Comparison of ENCODE assay signal across 8 cellular contexts in the genomic region with DNA sequence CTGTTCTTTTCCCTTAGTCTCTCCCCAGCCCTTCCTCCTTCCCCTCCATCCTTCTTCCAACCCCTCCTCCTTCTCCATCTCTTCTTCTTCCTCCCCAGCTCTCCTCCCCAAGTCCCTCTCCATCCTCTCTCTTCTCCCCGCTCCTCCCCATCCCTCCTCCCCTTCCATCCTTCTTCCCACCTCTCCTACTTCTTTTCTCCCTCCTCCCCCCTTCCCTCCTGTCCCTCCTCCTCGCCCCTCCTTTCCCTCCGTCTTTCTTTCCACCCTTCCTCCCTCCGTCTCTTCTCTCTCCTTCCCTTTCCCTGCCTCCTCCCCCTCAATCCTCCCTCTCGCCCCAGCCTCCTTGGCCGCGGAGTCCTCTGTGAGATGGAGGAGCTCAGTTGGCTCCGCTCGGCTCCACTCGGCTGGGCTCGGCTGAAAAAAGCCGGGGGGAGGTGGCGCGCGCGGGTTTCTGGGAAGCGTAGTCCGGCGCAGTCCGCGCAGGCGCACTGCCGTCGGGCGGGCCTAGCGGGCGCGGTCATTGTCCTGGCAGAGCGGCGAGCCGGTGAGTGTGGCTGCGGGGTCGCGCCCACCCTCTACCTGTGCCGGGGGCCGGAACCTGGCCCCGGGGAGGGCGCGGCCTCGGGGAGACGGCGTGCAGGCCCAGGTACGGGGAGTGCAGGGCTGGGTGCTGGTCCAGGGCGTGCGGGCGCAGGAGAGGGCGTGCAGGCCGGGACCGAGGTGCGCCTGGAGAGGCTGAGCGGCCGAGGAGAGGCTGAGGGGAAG. TPM values are rescaled to one million over a fixed set of nuclear protein-coding genes. Genes with fewer than 3 reads are reported as not detected.
A peak's percentile ranks its signal among the peaks of the same experiment; 100 is the strongest.
DNase-seq lines count a peak whose midpoint lies in the region; ATAC-seq, FAIRE-seq and TF ChIP-seq lines count a peak whose summit lies in the region.

A gene (plus strand): TSS at position 520 of the 765 bp plus-strand sequence. CDS start 6,257 bp downstream, outside the sequence.

- H3K9me3 ChIP-seq in lower lobe of right lung = peaks cover 26% of the 10 kb centered on the region

- intact Hi-C loops in activated CD8-positive, alpha-beta T cell treated with anti-CD3 and anti-CD28 coated beads for 36 hours (cut with micrococcal nuclease) = no loop called here
- intact Hi-C loops in lower lobe of right lung (cut with DNase I) = no loop called here

- POLR2A ChIA-PET in activated CD8-positive, alpha-beta T cell treated with anti-CD3 and anti-CD28 coated beads for 36 hours (lab: Charles Lee) = interaction anchor here (0.7 to 1.0 kb wide), 2 partner anchors 28 to 1057 kb away, joined by 3 read pairs; a partner anchor contains a TSS

- CTCF ChIA-PET in activated CD8-positive, alpha-beta T cell treated with anti-CD3 and anti-CD28 coated beads for 36 hours (lab: Charles Lee) = no interaction called here

- H3K4me1 Mint-ChIP-seq in activated CD8-positive, alpha-beta T cell treated with anti-CD3 and anti-CD28 coated beads for 36 hours (ENCODE audit: low read depth) = peaks cover 6% of the 10 kb centered on the region

- ATAC-seq in HG03457 (IDR thresholded peaks at IDR 0.05; ENCODE audit: unreplicated experiment) (peak; percentile 88), lower lobe of right lung (peak; percentile 97 to 100)
- peak; percentile 98 for ATAC-seq in activated CD8-positive, alpha-beta T cell treated with anti-CD3 and anti-CD28 coated beads for 36 hours

- H3K27me3 ChIP-seq in lower lobe of right lung (ENCODE audit: low read depth) = no peaks in the 10 kb centered on the region

- FAIRE-seq in GM19239 (lab: Jason Lieb, UNC) = peak; percentile 35

- peak within 1 kb of the TSS; percentile 75 for H3K27ac Mint-ChIP-seq in activated CD8-positive, alpha-beta T cell treated with anti-CD3 and anti-CD28 coated beads for 36 hours

- H3K4me3 ChIP-seq in lower lobe of right lung = peak within 1 kb of the TSS; percentile 91

- H3K4me1 ChIP-seq in lower lobe of right lung = peaks cover 8% of the 10 kb centered on the region

- DNase-seq in AG20443 (ENCODE audit: low spot score) = peak; percentile 100
- peak; percentile 82 for DNase-seq in GM19239 (ENCODE audit: insufficient read length, low spot score)
- DNase-seq in NCI-H748 treated with DMSO at 0.1 percent for 48 hours (lab: John Stamatoyannopoulos, UW) = peak; percentile 84
- DNase-seq in activated CD8-positive, alpha-beta T cell treated with anti-CD3 and anti-CD28 coated beads for 36 hours = peak; percentile 93
- DNase-seq in effector CD4-positive, alpha-beta T cell = peak; percentile 73
- peak; percentile 92 for DNase-seq in lower lobe of right lung
- DNase-seq in stimulated activated CD4-positive, alpha-beta T cell treated with anti-CD3 and anti-CD28 coated beads, Interleukin-4, amount 100 ng/mL, for 48 hours (ENCODE audit: low read depth in 2 of 2) = peak; percentile 86 to 87

- TF ChIP-seq CTCF in activated CD8-positive, alpha-beta T cell treated with anti-CD3 and anti-CD28 coated beads for 36 hours (IDR thresholded peaks at IDR 0.05) = no peak
- no peak for TF ChIP-seq CTCF in lower lobe of right lung (IDR thresholded peaks at IDR 0.05)

- H3K9me3 Mint-ChIP-seq in activated CD8-positive, alpha-beta T cell treated with anti-CD3 and anti-CD28 coated beads for 36 hours = peaks cover 35% of the 10 kb centered on the region

- H3K27ac ChIP-seq in lower lobe of right lung = peak within 1 kb of the TSS; percentile 77

- H3K4me3 Mint-ChIP-seq in activated CD8-positive, alpha-beta T cell treated with anti-CD3 and anti-CD28 coated beads for 36 hours = peak within 1 kb of the TSS; percentile 83

- H3K36me3 ChIP-seq in lower lobe of right lung = no peaks in the 10 kb centered on the region

- peaks cover 32% of the 10 kb centered on the region for H3K36me3 Mint-ChIP-seq in activated CD8-positive, alpha-beta T cell treated with anti-CD3 and anti-CD28 coated beads for 36 hours (ENCODE audit: low read depth)

- H3K27me3 Mint-ChIP-seq in activated CD8-positive, alpha-beta T cell treated with anti-CD3 and anti-CD28 coated beads for 36 hours = no peaks in the 10 kb centered on the region

RNA-seq across cellular contexts. Expression of the gene that starts here (rescaled TPM):
- total RNA-seq in activated CD8-positive, alpha-beta T cell treated with anti-CD3 and anti-CD28 coated beads for 36 hours = 1 to 10 TPM; 4.4 to 5.3 TPM
- 5.8 TPM for total RNA-seq in lower lobe of right lung

Comparison
In these comparisons a context has a peak if more than half of its experiments do, and no peak if none do; other contexts are left out.
1. Peak in every context shown above with its lines: DNase-seq, ATAC-seq, H3K4me3 ChIP-seq and H3K27ac ChIP-seq.